19 cellular contexts compared by ENCODE assay signal in the genomic region with DNA sequence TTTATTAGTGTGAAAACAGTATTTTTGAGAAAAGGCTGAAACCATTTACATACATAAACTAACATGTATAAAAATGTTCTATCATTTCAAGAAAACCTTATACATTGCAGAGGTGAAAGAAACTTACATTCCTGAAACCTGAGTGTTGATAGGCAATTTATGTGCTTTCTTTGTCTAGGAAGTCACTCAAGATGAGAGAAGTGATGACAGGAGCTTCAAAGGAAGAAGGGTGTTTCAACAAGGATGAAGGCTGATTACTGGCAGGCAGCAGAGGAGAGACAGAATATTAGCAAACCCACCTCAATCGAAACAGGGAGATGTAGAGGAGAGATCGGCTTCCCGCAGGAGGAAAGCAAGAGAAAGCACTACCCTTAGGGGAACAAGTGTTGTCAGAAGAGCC.
A peak's percentile ranks its signal among the peaks of the same experiment; 100 is the strongest.
DNase-seq lines count a peak whose midpoint lies in the region; ATAC-seq, FAIRE-seq and TF ChIP-seq lines count a peak whose summit lies in the region.
"Had no signal": no experiment of that assay in that cellular context is flagged by ENCODE, and none has a peak within 500 bp of the region (broad histone marks: within the 10 kb centered on the region; RNA-seq: fewer than 3 reads in every experiment).

No MANE protein-coding gene starts in this region.

- TF ChIP-seq POLR2A in H54 (IDR thresholded peaks at IDR 0.05; ENCODE audit: low read depth, low read length) = no peak

- no peak overlapping the region for H3K4me3 Mint-ChIP-seq in osteocyte (ENCODE audit: unreplicated experiment)
- H3K4me3 Mint-ChIP-seq: CD4-positive, alpha-beta T cell; HFFc6; IgD-negative memory B cell had no signal

- intact Hi-C loops in left cardiac atrium (cut with DNase I) = no loop called here

- H3K36me3 Mint-ChIP-seq in osteocyte (ENCODE audit: unreplicated experiment) = peaks cover 26% of the 10 kb centered on the region

- DNase-seq in H54 (ENCODE audit: insufficient read length, low spot score) = no peak
- DNase-seq in NCI-H69 (lab: John Stamatoyannopoulos, UW) = peak; percentile 16
- peak; percentile 21 for DNase-seq in left kidney (ENCODE audit: low read depth, low spot score)
- no peak for DNase-seq in osteocyte (ENCODE audit: extremely low spot score, unreplicated experiment)
- no peak for DNase-seq in central memory CD4-positive, alpha-beta T cell
- DNase-seq in NCI-H2171 treated with DMSO at 0.1 percent for 48 hours (lab: John Stamatoyannopoulos, UW) = no peak
- no peak for DNase-seq in left cardiac atrium
- DNase-seq: AML-193; Caco-2; CD4-positive, alpha-beta T cell; GM23248; HCEC 1CT; HFFc6 had no signal

- no peak for ATAC-seq in left cardiac atrium
- ATAC-seq: A549, HepG2 had no signal

- no peak for TF ChIP-seq CTCF in osteocyte (IDR thresholded peaks at IDR 0.05)

- FAIRE-seq in H54 (lab: Jason Lieb, UNC) = peak; percentile 15
- FAIRE-seq: A549, D721Med, G401.6, GM12891, HepG2 had no signal

- no peaks in the 10 kb centered on the region for H3K27me3 Mint-ChIP-seq in osteocyte (ENCODE audit: unreplicated experiment)
- H3K27me3 Mint-ChIP-seq: CD4-positive, alpha-beta T cell; IgD-negative memory B cell had no signal

- no peaks in the 10 kb centered on the region for H3K9me3 Mint-ChIP-seq in osteocyte (ENCODE audit: unreplicated experiment)
- H3K9me3 Mint-ChIP-seq: CD4-positive, alpha-beta T cell; HFFc6 had no signal

- H3K4me1 Mint-ChIP-seq in osteocyte (ENCODE audit: unreplicated experiment) = no peaks in the 10 kb centered on the region
- H3K4me1 Mint-ChIP-seq: IgD-negative memory B cell had no signal

- peak overlapping the region; percentile 29 for H3K27ac Mint-ChIP-seq in osteocyte (ENCODE audit: unreplicated experiment)
- H3K27ac Mint-ChIP-seq: CD4-positive, alpha-beta T cell; HFFc6; IgD-negative memory B cell had no signal

Comparison
In these comparisons a context has a peak if more than half of its experiments do, and no peak if none do; other contexts are left out.
1. DNase-seq: peak in NCI-H69 (single experiment) and left kidney (single experiment); none in H54 (single experiment), osteocyte (single experiment), central memory CD4-positive, alpha-beta T cell (single experiment), NCI-H2171 treated with DMSO at 0.1 percent for 48 hours (single experiment) and left cardiac atrium (single experiment).